Comparison of ENCODE assay signal across 11 cellular contexts in the genomic region with DNA sequence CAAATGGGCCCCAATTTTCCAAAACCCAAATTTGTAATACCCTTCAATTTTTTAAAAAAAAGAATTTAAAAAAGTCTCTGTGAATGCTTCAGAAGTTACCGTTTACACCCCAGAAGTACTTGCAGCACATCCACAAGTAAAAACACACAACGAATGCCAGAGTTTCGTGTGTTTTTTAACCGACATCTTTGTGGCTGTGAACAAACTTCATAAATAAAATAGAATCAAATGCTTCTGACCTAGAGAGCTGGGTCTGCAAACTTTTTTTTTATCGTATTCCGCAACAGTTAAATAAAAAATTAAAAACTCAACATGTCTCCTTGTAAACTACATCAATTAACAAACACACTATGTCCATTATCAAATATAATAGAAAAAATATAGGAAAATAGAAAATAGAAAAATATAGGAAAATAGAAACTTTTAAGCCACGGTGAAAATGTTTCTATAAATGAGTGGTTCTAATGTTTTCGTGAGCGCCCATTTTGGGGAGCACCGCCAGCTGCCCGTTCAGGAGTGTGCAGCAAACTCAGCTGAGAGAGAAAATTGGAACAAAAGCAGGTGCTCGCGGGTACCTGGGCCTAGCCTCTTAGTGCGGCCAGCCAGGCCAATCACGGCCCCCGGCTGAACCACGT. TPM values are rescaled to one million over a fixed set of nuclear protein-coding genes. Genes with fewer than 3 reads are reported as not detected.
DNase-seq lines count a peak whose midpoint lies in the region; ATAC-seq and TF ChIP-seq lines count a peak whose summit lies in the region.
"Had no signal": no experiment of that assay in that cellular context is flagged by ENCODE, and none has a peak within 500 bp of the region (broad histone marks: within the 10 kb centered on the region; RNA-seq: fewer than 3 reads in every experiment).

No MANE protein-coding gene starts in this region.

- POLR2A ChIA-PET in SK-N-SH (lab: Yijun Ruan, JAX): no interaction called here

- peaks cover 95% of the 10 kb centered on the region for H3K27me3 ChIP-seq in SK-N-SH (ENCODE audit: insufficient read depth)
- peaks cover 91 to 96% (median 93%) of the 10 kb centered on the region in 3 donors for H3K27me3 ChIP-seq in skeletal muscle tissue (ENCODE audit: control insufficient read depth in 3 of 3, insufficient read depth in 3 of 3, low read length in 3 of 3)

- ATAC-seq in SK-N-SH treated with all-trans-retinoic acid at 6 μM for 48 hours: no peak

- H3K9me3 Mint-ChIP-seq in endothelial cell (ENCODE audit: unreplicated experiment) (no peaks in the 10 kb centered on the region), CD14-positive monocyte (peaks cover 0 to 28% (median 13%) of the 10 kb centered on the region in 7 donors)
- H3K9me3 Mint-ChIP-seq: activated T-helper 2 cell treated with anti-CD3 and anti-CD28 coated beads, Interferon-gamma antibody, Interleukin-2, Interleukin-4, amounts not matched to agents 10 μg/mL and 5 μg/mL and 100 μg/mL, durations not matched to agents 14 hours and 24 hours and 36 hours had no signal

- H3K9ac ChIP-seq in SK-N-SH (no peak overlapping the region), skeletal muscle tissue (ENCODE audit: low read depth in 1 of 3, low read length in 3 of 3) (no peak overlapping the region)

- no peaks in the 10 kb centered on the region for H4K20me1 ChIP-seq in SK-N-SH (ENCODE audit: insufficient read depth)

- peaks cover 46% of the 10 kb centered on the region for H3K4me1 Mint-ChIP-seq in endothelial cell (ENCODE audit: unreplicated experiment)
- H3K4me1 Mint-ChIP-seq in CD14-positive monocyte: peaks cover 26% of the 10 kb centered on the region

- H3K27ac Mint-ChIP-seq in endothelial cell (ENCODE audit: unreplicated experiment) (no peak overlapping the region), CD14-positive monocyte (no peak overlapping the region)
- H3K27ac Mint-ChIP-seq: activated T-helper 2 cell treated with anti-CD3 and anti-CD28 coated beads, Interferon-gamma antibody, Interleukin-2, Interleukin-4, amounts not matched to agents 10 μg/mL and 5 μg/mL and 100 μg/mL, durations not matched to agents 14 hours and 24 hours and 36 hours had no signal

- no peak for TF ChIP-seq RAD21 in SK-N-SH (IDR thresholded peaks at IDR 0.05; ENCODE audit: low read length)

- H3K36me3 ChIP-seq in SK-N-SH (replicated peaks in 1 of 2; ENCODE audit: control insufficient read depth in 1 of 2, insufficient read depth in 2 of 2, low read length in 1 of 2) (no peaks in the 10 kb centered on the region), skeletal muscle tissue (ENCODE audit: control insufficient read depth in 3 of 3, insufficient read depth in 3 of 3, low read length in 3 of 3) (no peaks in the 10 kb centered on the region)

- no peaks in the 10 kb centered on the region for H3F3A ChIP-seq in SK-N-SH (replicated peaks; ENCODE audit: insufficient read depth)

- peaks cover 28% of the 10 kb centered on the region for H3K27me3 Mint-ChIP-seq in endothelial cell (ENCODE audit: unreplicated experiment)
- peaks cover 93 to 99% (median 95%) of the 10 kb centered on the region in 3 donors for H3K27me3 Mint-ChIP-seq in CD14-positive monocyte (ENCODE audit: low read depth in 3 of 3)

- DNase-seq in SK-N-SH (no peak), NCI-H2081 (lab: John Stamatoyannopoulos, UW) (peak; percentile 74 to 92), endothelial cell (ENCODE audit: low spot score) (no peak), cerebellar cortex (ENCODE audit: low spot score) (no peak), CD14-positive monocyte (ENCODE audit: low spot score) (no peak), NCI-H2107 (lab: John Stamatoyannopoulos, UW) (no peak)
- DNase-seq: RPMI8226 had no signal

- H3K4me3 ChIP-seq in SK-N-SH (ENCODE audit: low read depth in 2 of 2, low read length in 1 of 2) (no peak overlapping the region), skeletal muscle tissue (ENCODE audit: low read length in 3 of 3) (peak overlapping the region in 2 of 3 donors; percentile 22 to 43)

- no peak overlapping the region for H3K27ac ChIP-seq in SK-N-SH (ENCODE audit: low read depth in 2 of 2, low read length in 1 of 2)
- H3K27ac ChIP-seq in skeletal muscle tissue (ENCODE audit: low read depth, low read length): no peak overlapping the region

- no peaks in the 10 kb centered on the region for H3K9me2 ChIP-seq in SK-N-SH

- no peak for TF ChIP-seq EP300 in SK-N-SH (IDR thresholded peaks at IDR 0.05; ENCODE audit: borderline replicate concordance in 1 of 2, low read depth in 1 of 2, low read length in 1 of 2)

- H3K4me2 ChIP-seq in SK-N-SH: peak overlapping the region; percentile 41; the same call in 1 of the 2 replicates

- no peaks in the 10 kb centered on the region for H3K79me2 ChIP-seq in SK-N-SH (ENCODE audit: insufficient read depth)

- CTCF ChIA-PET in SK-N-SH (lab: Yijun Ruan, JAX): no interaction called here

- intact Hi-C loops in CD14-positive monocyte (cut with micrococcal nuclease): no loop called here

- WGBS in SK-N-SH (ENCODE audit: low lambda C conversion rate): 17% methylated on average over 17 of the region's 17 CpGs

- H3K4me3 Mint-ChIP-seq in endothelial cell (ENCODE audit: unreplicated experiment) (peak overlapping the region; percentile 67), CD14-positive monocyte (peak overlapping the region in 1 of 2 donors; percentile 85)

- TF ChIP-seq CTCF in SK-N-SH (IDR thresholded peaks at IDR 0.05): no peak
- no peak for TF ChIP-seq CTCF in endothelial cell (IDR thresholded peaks at IDR 0.05; ENCODE audit: unreplicated experiment)
- TF ChIP-seq CTCF in CD14-positive monocyte (IDR thresholded peaks at IDR 0.05): no peak

- H3K9me3 ChIP-seq in SK-N-SH: no peaks in the 10 kb centered on the region
- H3K9me3 ChIP-seq in skeletal muscle tissue (ENCODE audit: control insufficient read depth in 3 of 3, low read length in 3 of 3): peaks cover 0 to 2% (median 0%) of the 10 kb centered on the region in 3 donors

- H2AFZ ChIP-seq in SK-N-SH (ENCODE audit: low read depth): no peak overlapping the region

- no peaks in the 10 kb centered on the region for H3K4me1 ChIP-seq in SK-N-SH (ENCODE audit: control insufficient read depth in 1 of 2, insufficient read depth in 2 of 2, low read depth in 1 of 2, low read length in 1 of 2)
- peaks cover 16 to 40% (median 20%) of the 10 kb centered on the region in 3 donors for H3K4me1 ChIP-seq in skeletal muscle tissue (ENCODE audit: control insufficient read depth in 3 of 3, insufficient read depth in 3 of 3, low read length in 3 of 3)

- H3K36me3 Mint-ChIP-seq in endothelial cell (ENCODE audit: low read depth, unreplicated experiment): peaks cover 3% of the 10 kb centered on the region
- H3K36me3 Mint-ChIP-seq in CD14-positive monocyte: peaks cover 4 to 5% of the 10 kb centered on the region in 2 donors

TF ChIP-seq in SK-N-SH, 30 proteins besides CTCF, POLR2A, EP300 and RAD21 (continues in another document):
- TF ChIP-seq JUND (IDR thresholded peaks at IDR 0.05) (no peak), POLR2AphosphoS5 (IDR thresholded peaks at IDR 0.05; ENCODE audit: low read depth, low read length) (no peak), TEAD4 (IDR thresholded peaks at IDR 0.05; ENCODE audit: borderline replicate concordance, insufficient read depth) (no peak), NRF1 (IDR thresholded peaks at IDR 0.05; ENCODE audit: low read depth, low read length) (no peak), MXI1 (IDR thresholded peaks at IDR 0.05; ENCODE audit: low read depth, low read length) (no peak)
- TF ChIP-seq, protein P1, sequence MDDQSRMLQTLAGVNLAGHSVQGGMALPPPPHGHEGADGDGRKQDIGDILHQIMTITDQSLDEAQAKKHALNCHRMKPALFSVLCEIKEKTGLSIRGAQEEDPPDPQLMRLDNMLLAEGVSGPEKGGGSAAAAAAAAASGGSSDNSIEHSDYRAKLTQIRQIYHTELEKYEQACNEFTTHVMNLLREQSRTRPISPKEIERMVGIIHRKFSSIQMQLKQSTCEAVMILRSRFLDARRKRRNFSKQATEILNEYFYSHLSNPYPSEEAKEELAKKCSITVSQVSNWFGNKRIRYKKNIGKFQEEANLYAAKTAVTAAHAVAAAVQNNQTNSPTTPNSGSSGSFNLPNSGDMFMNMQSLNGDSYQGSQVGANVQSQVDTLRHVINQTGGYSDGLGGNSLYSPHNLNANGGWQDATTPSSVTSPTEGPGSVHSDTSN (IDR thresholded peaks at IDR 0.05): no peak

TF ChIP-seq in SK-N-SH treated with all-trans-retinoic acid at 6 μM for 48 hours, 23 proteins besides CTCF, POLR2A, EP300 and RAD21 (continues in another document):
- no peak for TF ChIP-seq RARB (CRISPR knock-in tag; IDR thresholded peaks at IDR 0.05)
- no peak for TF ChIP-seq TOX (CRISPR knock-in tag; IDR thresholded peaks at IDR 0.05; ENCODE audit: borderline replicate concordance)
- TF ChIP-seq, protein P2, sequence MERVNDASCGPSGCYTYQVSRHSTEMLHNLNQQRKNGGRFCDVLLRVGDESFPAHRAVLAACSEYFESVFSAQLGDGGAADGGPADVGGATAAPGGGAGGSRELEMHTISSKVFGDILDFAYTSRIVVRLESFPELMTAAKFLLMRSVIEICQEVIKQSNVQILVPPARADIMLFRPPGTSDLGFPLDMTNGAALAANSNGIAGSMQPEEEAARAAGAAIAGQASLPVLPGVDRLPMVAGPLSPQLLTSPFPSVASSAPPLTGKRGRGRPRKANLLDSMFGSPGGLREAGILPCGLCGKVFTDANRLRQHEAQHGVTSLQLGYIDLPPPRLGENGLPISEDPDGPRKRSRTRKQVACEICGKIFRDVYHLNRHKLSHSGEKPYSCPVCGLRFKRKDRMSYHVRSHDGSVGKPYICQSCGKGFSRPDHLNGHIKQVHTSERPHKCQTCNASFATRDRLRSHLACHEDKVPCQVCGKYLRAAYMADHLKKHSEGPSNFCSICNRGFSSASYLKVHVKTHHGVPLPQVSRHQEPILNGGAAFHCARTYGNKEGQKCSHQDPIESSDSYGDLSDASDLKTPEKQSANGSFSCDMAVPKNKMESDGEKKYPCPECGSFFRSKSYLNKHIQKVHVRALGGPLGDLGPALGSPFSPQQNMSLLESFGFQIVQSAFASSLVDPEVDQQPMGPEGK (CRISPR knock-in tag; IDR thresholded peaks at IDR 0.05; ENCODE audit: borderline replicate concordance): no peak
- no peak for TF ChIP-seq ZNF70 (CRISPR knock-in tag; IDR thresholded peaks at IDR 0.05)
- TF ChIP-seq ESRRG (CRISPR knock-in tag; IDR thresholded peaks at IDR 0.05): no peak
- no peak for TF ChIP-seq ZNF565 (CRISPR knock-in tag; conservative IDR thresholded peaks at IDR 0.05; ENCODE audit: low read depth)
- no peak for TF ChIP-seq ZFP30 (CRISPR knock-in tag; IDR thresholded peaks at IDR 0.05)
- no peak for TF ChIP-seq ARNTL (CRISPR knock-in tag; IDR thresholded peaks at IDR 0.05; ENCODE audit: borderline replicate concordance, low read depth)

RNA-seq across cellular contexts. Expression of a gene that starts 0.4 kb away (rescaled TPM):
- polyA plus RNA-seq in SK-N-SH (2012; rRNA removed) (not detected in 2 replicates), CD14-positive monocyte (not detected)
- not detected in 2 replicates for polyA plus RNA-seq in SK-N-SH (2012; cell fraction: cytosol; rRNA removed)
- polyA plus RNA-seq in SK-N-SH (2012; cell fraction: nucleus; rRNA removed): not detected in 2 replicates
- total RNA-seq in endothelial cell (ENCODE audit: unreplicated experiment) (0.59 TPM), skeletal muscle tissue (not detected)
- total RNA-seq: activated T-helper 2 cell treated with anti-CD3 and anti-CD28 coated beads, Interferon-gamma antibody, Interleukin-2, Interleukin-4, amounts not matched to agents 10 μg/mL and 5 μg/mL and 100 μg/mL, durations not matched to agents 14 hours and 24 hours and 36 hours had no signal
- polyA plus RNA-seq: AG04450 had no signal

RNA-seq across cellular contexts. Expression of a gene that starts 49.7 kb away (rescaled TPM):
- polyA plus RNA-seq in SK-N-SH (2012; rRNA removed) (not detected in 2 replicates), CD14-positive monocyte (not detected)
- not detected in 2 replicates for polyA plus RNA-seq in SK-N-SH (2012; cell fraction: cytosol; rRNA removed)
- polyA plus RNA-seq in SK-N-SH (2012; cell fraction: nucleus; rRNA removed): not detected in 2 replicates
- total RNA-seq in endothelial cell (ENCODE audit: unreplicated experiment) (0.33 TPM), skeletal muscle tissue (not detected)
- total RNA-seq: activated T-helper 2 cell treated with anti-CD3 and anti-CD28 coated beads, Interferon-gamma antibody, Interleukin-2, Interleukin-4, amounts not matched to agents 10 μg/mL and 5 μg/mL and 100 μg/mL, durations not matched to agents 14 hours and 24 hours and 36 hours had no signal
- polyA plus RNA-seq: AG04450 had no signal

Comparison
In these comparisons a context has a peak if more than half of its experiments do, and no peak if none do; other contexts are left out.
1. DNase-seq: peak in NCI-H2081 (2 of 2); none in SK-N-SH (single experiment), endothelial cell (single experiment), cerebellar cortex (single experiment), CD14-positive monocyte (single experiment) and NCI-H2107 (single experiment).
2. H3K4me3 ChIP-seq: peak in skeletal muscle tissue (2 of 3); none in SK-N-SH (0 of 2).